8 cellular contexts compared by ENCODE assay signal in genomic region chr1:229229721-229230135, GRCh38. TPM values are rescaled to one million over a fixed set of nuclear protein-coding genes. Genes with fewer than 3 reads are reported as not detected.
A peak's percentile ranks its signal among the peaks of the same experiment; 100 is the strongest.
DNase-seq lines count a peak whose midpoint lies in the region; ATAC-seq and TF ChIP-seq lines count a peak whose summit lies in the region.

No MANE protein-coding gene starts in this region.

- DNase-seq in G401 (ENCODE audit: low spot score), result peak; percentile 52
- DNase-seq in T-cell, result no peak
- peak; percentile 39 to 56 for DNase-seq in heart right ventricle
- no peak for DNase-seq in progenitor cell of endocrine pancreas (ENCODE audit: low spot score, unreplicated experiment)
- no peak for DNase-seq in NCI-H2196 treated with DMSO at 0.1 percent for 48 hours (lab: John Stamatoyannopoulos, UW; ENCODE audit: unreplicated experiment)
- DNase-seq in activated T-helper 2 cell treated with anti-CD3 and anti-CD28 coated beads, Interferon-gamma antibody, Interleukin-2, Interleukin-4, amounts not matched to agents 10 μg/mL and 5 μg/mL and 100 μg/mL, durations not matched to agents 14 hours and 24 hours and 36 hours (ENCODE audit: low spot score), result no peak
- no peak for DNase-seq in NCI-H1694 treated with DMSO at 0.1 percent for 48 hours (lab: John Stamatoyannopoulos, UW)

- intact Hi-C loops in heart right ventricle (cut with DNase I), result loop anchor here in 9 of 10 donors (2.0 to 10.0 kb wide), 9 partner anchors 327 to 562 kb away; partner anchors contain the start of gene RHOU (in 2 of the 9)
- intact Hi-C loops in activated T-helper 2 cell treated with anti-CD3 and anti-CD28 coated beads, Interferon-gamma antibody, Interleukin-2, Interleukin-4, amounts not matched to agents 10 μg/mL and 5 μg/mL and 100 μg/mL, durations not matched to agents 14 hours and 24 hours and 36 hours (cut with micrococcal nuclease), result loop anchor here (5.0 kb wide), 1 partner anchor 537 kb away; no protein-coding TSS in a partner anchor

- in situ Hi-C loops in G401 (cut with HindIII; ENCODE audit: low sequenced_read_pairs), result no loop called here

- H3K4me1 ChIP-seq in heart right ventricle, result peaks cover 6 to 48% (median 26%) of the 10 kb centered on the region in 9 donors

- H3K27ac Mint-ChIP-seq in T-cell (peak overlapping the region; percentile 8 to 46), progenitor cell of endocrine pancreas (peak overlapping the region; percentile 91)
- H3K27ac Mint-ChIP-seq in activated T-helper 2 cell treated with anti-CD3 and anti-CD28 coated beads, Interferon-gamma antibody, Interleukin-2, Interleukin-4, amounts not matched to agents 10 μg/mL and 5 μg/mL and 100 μg/mL, durations not matched to agents 14 hours and 24 hours and 36 hours, result no peak overlapping the region

- peak overlapping the region; percentile 56 to 88 (median 74) for H3K27ac ChIP-seq in heart right ventricle

- H3K4me3 Mint-ChIP-seq in T-cell (peak overlapping the region in 1 of 3 donors; percentile 59), progenitor cell of endocrine pancreas (ENCODE audit: low read depth) (no peak overlapping the region)
- no peak overlapping the region for H3K4me3 Mint-ChIP-seq in activated T-helper 2 cell treated with anti-CD3 and anti-CD28 coated beads, Interferon-gamma antibody, Interleukin-2, Interleukin-4, amounts not matched to agents 10 μg/mL and 5 μg/mL and 100 μg/mL, durations not matched to agents 14 hours and 24 hours and 36 hours (ENCODE audit: low read depth)

- H3K4me3 ChIP-seq in heart right ventricle, result no peak overlapping the region

- H3K4me1 Mint-ChIP-seq in T-cell (peaks cover 18 to 27% (median 20%) of the 10 kb centered on the region in 3 donors), progenitor cell of endocrine pancreas (ENCODE audit: low read depth) (peaks cover 37% of the 10 kb centered on the region)
- H3K4me1 Mint-ChIP-seq in activated T-helper 2 cell treated with anti-CD3 and anti-CD28 coated beads, Interferon-gamma antibody, Interleukin-2, Interleukin-4, amounts not matched to agents 10 μg/mL and 5 μg/mL and 100 μg/mL, durations not matched to agents 14 hours and 24 hours and 36 hours (ENCODE audit: low read depth), result peaks cover 14% of the 10 kb centered on the region

- H3K9me3 Mint-ChIP-seq in T-cell (no peaks in the 10 kb centered on the region), progenitor cell of endocrine pancreas (ENCODE audit: low read depth) (no peaks in the 10 kb centered on the region)
- no peaks in the 10 kb centered on the region for H3K9me3 Mint-ChIP-seq in activated T-helper 2 cell treated with anti-CD3 and anti-CD28 coated beads, Interferon-gamma antibody, Interleukin-2, Interleukin-4, amounts not matched to agents 10 μg/mL and 5 μg/mL and 100 μg/mL, durations not matched to agents 14 hours and 24 hours and 36 hours

- H3K9me3 ChIP-seq in heart right ventricle, result no peaks in the 10 kb centered on the region

- CTCF ChIA-PET in T-cell (lab: Charles Lee), result interaction anchor here (0.6 to 3.8 kb wide), 5 partner anchors 42 to 565 kb away, joined by 3 to 13 read pairs (median 5); partner anchors contain the start of gene RHOU (in 1 of the 2)

- no peaks in the 10 kb centered on the region for H3K36me3 Mint-ChIP-seq in T-cell
- no peaks in the 10 kb centered on the region for H3K36me3 Mint-ChIP-seq in progenitor cell of endocrine pancreas (ENCODE audit: insufficient read depth)
- no peaks in the 10 kb centered on the region for H3K36me3 Mint-ChIP-seq in activated T-helper 2 cell treated with anti-CD3 and anti-CD28 coated beads, Interferon-gamma antibody, Interleukin-2, Interleukin-4, amounts not matched to agents 10 μg/mL and 5 μg/mL and 100 μg/mL, durations not matched to agents 14 hours and 24 hours and 36 hours (ENCODE audit: low read depth)

- ATAC-seq in T-cell (replicated peaks in 1 of 4) (peak in 2 of 4 experiments; percentile 27 to 39), heart right ventricle (peak; percentile 77 to 95 (median 88)), HG03175 (IDR thresholded peaks at IDR 0.05; ENCODE audit: unreplicated experiment) (no peak)

- TF ChIP-seq CTCF in heart right ventricle (IDR thresholded peaks at IDR 0.05) (no peak), progenitor cell of endocrine pancreas (IDR thresholded peaks at IDR 0.05; ENCODE audit: unreplicated experiment) (no peak)

- H3K36me3 ChIP-seq in heart right ventricle, result no peaks in the 10 kb centered on the region

- H3K27me3 Mint-ChIP-seq in T-cell, result peaks cover 8 to 12% of the 10 kb centered on the region in 2 donors
- H3K27me3 Mint-ChIP-seq in progenitor cell of endocrine pancreas, result peaks cover 6% of the 10 kb centered on the region
- H3K27me3 Mint-ChIP-seq in activated T-helper 2 cell treated with anti-CD3 and anti-CD28 coated beads, Interferon-gamma antibody, Interleukin-2, Interleukin-4, amounts not matched to agents 10 μg/mL and 5 μg/mL and 100 μg/mL, durations not matched to agents 14 hours and 24 hours and 36 hours (ENCODE audit: low read depth), result peaks cover 35% of the 10 kb centered on the region

- peaks cover 0 to 4% (median 0%) of the 10 kb centered on the region in 7 donors for H3K27me3 ChIP-seq in heart right ventricle

- POLR2A ChIA-PET in T-cell (lab: Charles Lee), result no interaction called here

- WGBS in heart right ventricle, 2 donors, result 9 to 10% methylated on average over 4 of the region's 4 CpGs

RNA-seq across cellular contexts. Expression of gene RAB4A, which starts 41.2 kb away (rescaled TPM):
- total RNA-seq in G401 (2014; rRNA removed; shearing (Covaris generic)), result 78.3 and 99.2 TPM in 2 replicates
- total RNA-seq in T-cell (10 to 100 TPM; 25.4 to 52.1 (median 44.6) TPM), heart right ventricle (100 to 1,000 TPM in 9 of 10 donors, 10 to 100 TPM in 1; 94.8 to 131 (median 116) TPM), progenitor cell of endocrine pancreas (127 and 130 TPM in 2 replicates)
- polyA plus RNA-seq in heart right ventricle, result 10 to 100 TPM; 15.7 to 57.1 TPM
- 25.7 and 30.7 TPM in 2 replicates for total RNA-seq in activated T-helper 2 cell treated with anti-CD3 and anti-CD28 coated beads, Interferon-gamma antibody, Interleukin-2, Interleukin-4, amounts not matched to agents 10 μg/mL and 5 μg/mL and 100 μg/mL, durations not matched to agents 14 hours and 24 hours and 36 hours

Comparison
In these comparisons a context has a peak if more than half of its experiments do, and no peak if none do; other contexts are left out.
1. DNase-seq: peak in G401 (single experiment) and heart right ventricle (2 of 2); none in T-cell (0 of 34), progenitor cell of endocrine pancreas (single experiment), NCI-H2196 treated with DMSO at 0.1 percent for 48 hours (single experiment), activated T-helper 2 cell treated with anti-CD3 and anti-CD28 coated beads, Interferon-gamma antibody, Interleukin-2, Interleukin-4, amounts not matched to agents 10 μg/mL and 5 μg/mL and 100 μg/mL, durations not matched to agents 14 hours and 24 hours and 36 hours (single experiment) and NCI-H1694 treated with DMSO at 0.1 percent for 48 hours (single experiment).